20 cellular contexts compared by ENCODE assay signal in genomic region chr2:43853141-43854081, GRCh38. TPM values are rescaled to one million over a fixed set of nuclear protein-coding genes. Genes with fewer than 3 reads are reported as not detected.
"Had no signal": no experiment of that assay in that cellular context is flagged by ENCODE, and none has a peak within 500 bp of the region (broad histone marks: within the 10 kb centered on the region; RNA-seq: fewer than 3 reads in every experiment).

No MANE protein-coding gene starts in this region.

- H3K4me3 ChIP-seq: ascending aorta, breast epithelium, skin epidermis, transverse colon had no signal

- H3K4me3 Mint-ChIP-seq: activated CD8-positive, alpha-beta T cell treated with anti-CD3 and anti-CD28 coated beads for 36 hours; activated naive CD4-positive, alpha-beta T cell treated with anti-CD3 and anti-CD28 coated beads for 36 hours; dendritic cell treated with granulocyte-macrophage colony-stimulating factor and Interleukin-4, amounts not matched to agents 40 ng/mL and 50 ng/mL, for 4 days; effector memory CD8-positive, alpha-beta T cell; natural killer cell; T-helper 17 cell had no signal

- H3K9me3 ChIP-seq: ascending aorta, breast epithelium, transverse colon had no signal

- H3K4me1 ChIP-seq: breast epithelium, foreskin keratinocyte, transverse colon had no signal

- ATAC-seq: activated CD8-positive, alpha-beta T cell treated with anti-CD3 and anti-CD28 coated beads for 36 hours; effector memory CD8-positive, alpha-beta T cell; foreskin keratinocyte; left cardiac atrium; natural killer cell; T-helper 17 cell had no signal

- H3K9me3 Mint-ChIP-seq: activated CD8-positive, alpha-beta T cell treated with anti-CD3 and anti-CD28 coated beads for 36 hours; activated naive CD4-positive, alpha-beta T cell treated with anti-CD3 and anti-CD28 coated beads for 36 hours; dendritic cell treated with granulocyte-macrophage colony-stimulating factor and Interleukin-4, amounts not matched to agents 40 ng/mL and 50 ng/mL, for 4 days; effector memory CD8-positive, alpha-beta T cell; natural killer cell had no signal

- DNase-seq: activated CD4-positive, alpha-beta T cell treated with anti-CD3 and anti-CD28 coated beads for 4 hours; activated CD8-positive, alpha-beta T cell treated with anti-CD3 and anti-CD28 coated beads for 36 hours; activated naive CD4-positive, alpha-beta T cell treated with anti-CD3 and anti-CD28 coated beads for 36 hours; cerebellar nuclear complex; effector memory CD8-positive, alpha-beta T cell; foreskin keratinocyte; left cardiac atrium; mammary epithelial cell; natural killer cell; retina; stimulated activated CD4-positive, alpha-beta T cell treated with anti-CD3 and anti-CD28 coated beads, Interleukin-4, amount 100 ng/mL, for 4 hours; stimulated activated CD8-positive, alpha-beta memory T cell treated with anti-CD3 and anti-CD28 coated beads, Interleukin-4, amount 100 ng/mL, for 48 hours; stimulated activated naive CD4-positive, alpha-beta T cell treated with Interleukin-2 at 50 U/mL for 16 hours; substantia nigra; T-helper 17 cell; transverse colon had no signal

- H3K27ac ChIP-seq: ascending aorta, breast epithelium, foreskin keratinocyte, skin epidermis, transverse colon had no signal

- H3K36me3 ChIP-seq: ascending aorta, breast epithelium, transverse colon had no signal

- H3K27me3 ChIP-seq: ascending aorta had no signal

- H3K36me3 Mint-ChIP-seq: natural killer cell had no signal

- H3K27ac Mint-ChIP-seq: activated CD8-positive, alpha-beta T cell treated with anti-CD3 and anti-CD28 coated beads for 36 hours; activated naive CD4-positive, alpha-beta T cell treated with anti-CD3 and anti-CD28 coated beads for 36 hours; dendritic cell treated with granulocyte-macrophage colony-stimulating factor and Interleukin-4, amounts not matched to agents 40 ng/mL and 50 ng/mL, for 4 days; effector memory CD8-positive, alpha-beta T cell; natural killer cell; T-helper 17 cell had no signal

- H3K4me1 Mint-ChIP-seq: natural killer cell, T-helper 17 cell had no signal

RNA-seq across cellular contexts. Expression of gene ABCG8, which starts 14.6 kb away (rescaled TPM):
- total RNA-seq: activated CD8-positive, alpha-beta T cell treated with anti-CD3 and anti-CD28 coated beads for 36 hours; activated naive CD4-positive, alpha-beta T cell treated with anti-CD3 and anti-CD28 coated beads for 36 hours; ascending aorta; foreskin keratinocyte; left cardiac atrium; mammary epithelial cell; natural killer cell; T-helper 17 cell had no signal
- polyA plus RNA-seq: foreskin keratinocyte, mammary epithelial cell had no signal

RNA-seq across cellular contexts. Expression of gene ABCG5, which starts 14.8 kb away (rescaled TPM):
- total RNA-seq: activated CD8-positive, alpha-beta T cell treated with anti-CD3 and anti-CD28 coated beads for 36 hours; activated naive CD4-positive, alpha-beta T cell treated with anti-CD3 and anti-CD28 coated beads for 36 hours; breast epithelium; foreskin keratinocyte; left cardiac atrium; mammary epithelial cell; natural killer cell; T-helper 17 cell; transverse colon had no signal
- polyA plus RNA-seq: foreskin keratinocyte, mammary epithelial cell had no signal
